Comparison of ENCODE assay signal across 1 cellular context in genomic region chr6:2124260-2124709, GRCh38.
TF ChIP-seq lines count a peak whose summit lies in the region.

No MANE protein-coding gene starts in this region.

TF ChIP-seq in HEK293, 187 proteins besides CTCF, POLR2A, EP300 and RAD21 (continued from another document and continues in another):
- TF ChIP-seq, protein P1, sequence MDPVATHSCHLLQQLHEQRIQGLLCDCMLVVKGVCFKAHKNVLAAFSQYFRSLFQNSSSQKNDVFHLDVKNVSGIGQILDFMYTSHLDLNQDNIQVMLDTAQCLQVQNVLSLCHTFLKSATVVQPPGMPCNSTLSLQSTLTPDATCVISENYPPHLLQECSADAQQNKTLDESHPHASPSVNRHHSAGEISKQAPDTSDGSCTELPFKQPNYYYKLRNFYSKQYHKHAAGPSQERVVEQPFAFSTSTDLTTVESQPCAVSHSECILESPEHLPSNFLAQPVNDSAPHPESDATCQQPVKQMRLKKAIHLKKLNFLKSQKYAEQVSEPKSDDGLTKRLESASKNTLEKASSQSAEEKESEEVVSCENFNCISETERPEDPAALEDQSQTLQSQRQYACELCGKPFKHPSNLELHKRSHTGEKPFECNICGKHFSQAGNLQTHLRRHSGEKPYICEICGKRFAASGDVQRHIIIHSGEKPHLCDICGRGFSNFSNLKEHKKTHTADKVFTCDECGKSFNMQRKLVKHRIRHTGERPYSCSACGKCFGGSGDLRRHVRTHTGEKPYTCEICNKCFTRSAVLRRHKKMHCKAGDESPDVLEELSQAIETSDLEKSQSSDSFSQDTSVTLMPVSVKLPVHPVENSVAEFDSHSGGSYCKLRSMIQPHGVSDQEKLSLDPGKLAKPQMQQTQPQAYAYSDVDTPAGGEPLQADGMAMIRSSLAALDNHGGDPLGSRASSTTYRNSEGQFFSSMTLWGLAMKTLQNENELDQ (tag by site-specific recombination; IDR thresholded peaks at IDR 0.05; ENCODE audit: low read depth) = no peak
- TF ChIP-seq ZNF600 (tag by site-specific recombination; IDR thresholded peaks at IDR 0.05) = peak; percentile 90
- TF ChIP-seq, protein P2, sequence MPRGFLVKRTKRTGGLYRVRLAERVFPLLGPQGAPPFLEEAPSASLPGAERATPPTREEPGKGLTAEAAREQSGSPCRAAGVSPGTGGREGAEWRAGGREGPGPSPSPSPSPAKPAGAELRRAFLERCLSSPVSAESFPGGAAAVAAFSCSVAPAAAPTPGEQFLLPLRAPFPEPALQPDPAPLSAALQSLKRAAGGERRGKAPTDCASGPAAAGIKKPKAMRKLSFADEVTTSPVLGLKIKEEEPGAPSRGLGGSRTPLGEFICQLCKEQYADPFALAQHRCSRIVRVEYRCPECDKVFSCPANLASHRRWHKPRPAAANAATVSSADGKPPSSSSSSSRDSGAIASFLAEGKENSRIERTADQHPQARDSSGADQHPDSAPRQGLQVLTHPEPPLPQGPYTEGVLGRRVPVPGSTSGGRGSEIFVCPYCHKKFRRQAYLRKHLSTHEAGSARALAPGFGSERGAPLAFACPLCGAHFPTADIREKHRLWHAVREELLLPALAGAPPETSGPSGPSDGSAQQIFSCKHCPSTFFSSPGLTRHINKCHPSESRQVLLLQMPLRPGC (tag by site-specific recombination; IDR thresholded peaks at IDR 0.05) = 0 out of 2 replicates have a peak, but pooled peaks have one; percentile 42
- TF ChIP-seq ZNF37A (tag by site-specific recombination; IDR thresholded peaks at IDR 0.05) = no peak
- no peak for TF ChIP-seq ZNF266 (tag by site-specific recombination; IDR thresholded peaks at IDR 0.05; ENCODE audit: low read depth)
- TF ChIP-seq ZNF292 (tag by site-specific recombination; IDR thresholded peaks at IDR 0.05; ENCODE audit: borderline replicate concordance, low read depth) = no peak
- TF ChIP-seq KLF1 (tag by site-specific recombination; IDR thresholded peaks at IDR 0.05) = no peak
- TF ChIP-seq ZBTB48 (tag by site-specific recombination; IDR thresholded peaks at IDR 0.05) = no peak
- TF ChIP-seq ZNF830 (tag by site-specific recombination; IDR thresholded peaks at IDR 0.05; ENCODE audit: low read depth) = no peak
- TF ChIP-seq, protein P3, sequence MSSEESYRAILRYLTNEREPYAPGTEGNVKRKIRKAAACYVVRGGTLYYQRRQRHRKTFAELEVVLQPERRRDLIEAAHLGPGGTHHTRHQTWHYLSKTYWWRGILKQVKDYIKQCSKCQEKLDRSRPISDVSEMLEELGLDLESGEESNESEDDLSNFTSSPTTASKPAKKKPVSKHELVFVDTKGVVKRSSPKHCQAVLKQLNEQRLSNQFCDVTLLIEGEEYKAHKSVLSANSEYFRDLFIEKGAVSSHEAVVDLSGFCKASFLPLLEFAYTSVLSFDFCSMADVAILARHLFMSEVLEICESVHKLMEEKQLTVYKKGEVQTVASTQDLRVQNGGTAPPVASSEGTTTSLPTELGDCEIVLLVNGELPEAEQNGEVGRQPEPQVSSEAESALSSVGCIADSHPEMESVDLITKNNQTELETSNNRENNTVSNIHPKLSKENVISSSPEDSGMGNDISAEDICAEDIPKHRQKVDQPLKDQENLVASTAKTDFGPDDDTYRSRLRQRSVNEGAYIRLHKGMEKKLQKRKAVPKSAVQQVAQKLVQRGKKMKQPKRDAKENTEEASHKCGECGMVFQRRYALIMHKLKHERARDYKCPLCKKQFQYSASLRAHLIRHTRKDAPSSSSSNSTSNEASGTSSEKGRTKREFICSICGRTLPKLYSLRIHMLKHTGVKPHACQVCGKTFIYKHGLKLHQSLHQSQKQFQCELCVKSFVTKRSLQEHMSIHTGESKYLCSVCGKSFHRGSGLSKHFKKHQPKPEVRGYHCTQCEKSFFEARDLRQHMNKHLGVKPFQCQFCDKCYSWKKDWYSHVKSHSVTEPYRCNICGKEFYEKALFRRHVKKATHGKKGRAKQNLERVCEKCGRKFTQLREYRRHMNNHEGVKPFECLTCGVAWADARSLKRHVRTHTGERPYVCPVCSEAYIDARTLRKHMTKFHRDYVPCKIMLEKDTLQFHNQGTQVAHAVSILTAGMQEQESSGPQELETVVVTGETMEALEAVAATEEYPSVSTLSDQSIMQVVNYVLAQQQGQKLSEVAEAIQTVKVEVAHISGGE (tag by site-specific recombination; conservative IDR thresholded peaks at IDR 0.05; ENCODE audit: low read depth) = no peak
- no peak for TF ChIP-seq SALL2 (tag by site-specific recombination; IDR thresholded peaks at IDR 0.05; ENCODE audit: borderline replicate concordance)
- no peak for TF ChIP-seq ZNF624 (tag by site-specific recombination; IDR thresholded peaks at IDR 0.05)
- peak; percentile 13; the same call in 1 of the 2 replicates for TF ChIP-seq ZBTB8A (tag by site-specific recombination; IDR thresholded peaks at IDR 0.05)
- TF ChIP-seq GLIS1 (tag by site-specific recombination; IDR thresholded peaks at IDR 0.05) = no peak
- TF ChIP-seq ZNF530 (tag by site-specific recombination; IDR thresholded peaks at IDR 0.05; ENCODE audit: low read depth) = no peak
- TF ChIP-seq ZNF510 (tag by site-specific recombination; IDR thresholded peaks at IDR 0.05; ENCODE audit: insufficient replicate concordance) = no peak
- TF ChIP-seq, protein P4, sequence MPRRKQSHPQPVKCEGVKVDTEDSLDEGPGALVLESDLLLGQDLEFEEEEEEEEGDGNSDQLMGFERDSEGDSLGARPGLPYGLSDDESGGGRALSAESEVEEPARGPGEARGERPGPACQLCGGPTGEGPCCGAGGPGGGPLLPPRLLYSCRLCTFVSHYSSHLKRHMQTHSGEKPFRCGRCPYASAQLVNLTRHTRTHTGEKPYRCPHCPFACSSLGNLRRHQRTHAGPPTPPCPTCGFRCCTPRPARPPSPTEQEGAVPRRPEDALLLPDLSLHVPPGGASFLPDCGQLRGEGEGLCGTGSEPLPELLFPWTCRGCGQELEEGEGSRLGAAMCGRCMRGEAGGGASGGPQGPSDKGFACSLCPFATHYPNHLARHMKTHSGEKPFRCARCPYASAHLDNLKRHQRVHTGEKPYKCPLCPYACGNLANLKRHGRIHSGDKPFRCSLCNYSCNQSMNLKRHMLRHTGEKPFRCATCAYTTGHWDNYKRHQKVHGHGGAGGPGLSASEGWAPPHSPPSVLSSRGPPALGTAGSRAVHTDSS (tag by site-specific recombination; IDR thresholded peaks at IDR 0.05) = no peak
- TF ChIP-seq ZSCAN23 (tag by site-specific recombination; IDR thresholded peaks at IDR 0.05) = no peak
- no peak for TF ChIP-seq ZNF658 (tag by site-specific recombination; IDR thresholded peaks at IDR 0.05)
- TF ChIP-seq ZSCAN16 (tag by site-specific recombination; IDR thresholded peaks at IDR 0.05) = no peak
- 0 out of 2 replicates have a peak, but pooled peaks have one; percentile 16 for TF ChIP-seq ZNF341 (tag by site-specific recombination; IDR thresholded peaks at IDR 0.05; ENCODE audit: low read depth)
- TF ChIP-seq ZNF394 (tag by site-specific recombination; IDR thresholded peaks at IDR 0.05; ENCODE audit: borderline replicate concordance) = no peak
- TF ChIP-seq, protein P5, sequence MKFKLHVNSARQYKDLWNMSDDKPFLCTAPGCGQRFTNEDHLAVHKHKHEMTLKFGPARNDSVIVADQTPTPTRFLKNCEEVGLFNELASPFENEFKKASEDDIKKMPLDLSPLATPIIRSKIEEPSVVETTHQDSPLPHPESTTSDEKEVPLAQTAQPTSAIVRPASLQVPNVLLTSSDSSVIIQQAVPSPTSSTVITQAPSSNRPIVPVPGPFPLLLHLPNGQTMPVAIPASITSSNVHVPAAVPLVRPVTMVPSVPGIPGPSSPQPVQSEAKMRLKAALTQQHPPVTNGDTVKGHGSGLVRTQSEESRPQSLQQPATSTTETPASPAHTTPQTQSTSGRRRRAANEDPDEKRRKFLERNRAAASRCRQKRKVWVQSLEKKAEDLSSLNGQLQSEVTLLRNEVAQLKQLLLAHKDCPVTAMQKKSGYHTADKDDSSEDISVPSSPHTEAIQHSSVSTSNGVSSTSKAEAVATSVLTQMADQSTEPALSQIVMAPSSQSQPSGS (tag by site-specific recombination; IDR thresholded peaks at IDR 0.05; ENCODE audit: low read depth) = peak; percentile 97
- no peak for TF ChIP-seq ZNF837 (tag by site-specific recombination; IDR thresholded peaks at IDR 0.05)
- no peak for TF ChIP-seq PRDM4 (tag by site-specific recombination; IDR thresholded peaks at IDR 0.05)
- no peak for TF ChIP-seq ZNF529 (tag by site-specific recombination; IDR thresholded peaks at IDR 0.05; ENCODE audit: insufficient replicate concordance)
- TF ChIP-seq ZNF560 (tag by site-specific recombination; IDR thresholded peaks at IDR 0.05; ENCODE audit: borderline replicate concordance) = no peak
- TF ChIP-seq ZNF768 (tag by site-specific recombination; IDR thresholded peaks at IDR 0.05) = no peak
- TF ChIP-seq HOXC10 (CRISPR knock-in tag; IDR thresholded peaks at IDR 0.05) = no peak
- no peak for TF ChIP-seq ZNF184 (tag by site-specific recombination; IDR thresholded peaks at IDR 0.05)
- no peak for TF ChIP-seq ZNF148 (tag by site-specific recombination; IDR thresholded peaks at IDR 0.05; ENCODE audit: borderline replicate concordance)
- TF ChIP-seq SETDB1 (IDR thresholded peaks at IDR 0.05; ENCODE audit: insufficient read length, low read length) = no peak
- no peak for TF ChIP-seq ZNF211 (tag by site-specific recombination; IDR thresholded peaks at IDR 0.05; ENCODE audit: low read depth)
- no peak for TF ChIP-seq SP2 (tag by site-specific recombination; IDR thresholded peaks at IDR 0.05)
- TF ChIP-seq, protein P6, sequence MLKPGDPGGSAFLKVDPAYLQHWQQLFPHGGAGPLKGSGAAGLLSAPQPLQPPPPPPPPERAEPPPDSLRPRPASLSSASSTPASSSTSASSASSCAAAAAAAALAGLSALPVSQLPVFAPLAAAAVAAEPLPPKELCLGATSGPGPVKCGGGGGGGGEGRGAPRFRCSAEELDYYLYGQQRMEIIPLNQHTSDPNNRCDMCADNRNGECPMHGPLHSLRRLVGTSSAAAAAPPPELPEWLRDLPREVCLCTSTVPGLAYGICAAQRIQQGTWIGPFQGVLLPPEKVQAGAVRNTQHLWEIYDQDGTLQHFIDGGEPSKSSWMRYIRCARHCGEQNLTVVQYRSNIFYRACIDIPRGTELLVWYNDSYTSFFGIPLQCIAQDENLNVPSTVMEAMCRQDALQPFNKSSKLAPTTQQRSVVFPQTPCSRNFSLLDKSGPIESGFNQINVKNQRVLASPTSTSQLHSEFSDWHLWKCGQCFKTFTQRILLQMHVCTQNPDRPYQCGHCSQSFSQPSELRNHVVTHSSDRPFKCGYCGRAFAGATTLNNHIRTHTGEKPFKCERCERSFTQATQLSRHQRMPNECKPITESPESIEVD (tag by site-specific recombination; IDR thresholded peaks at IDR 0.05) = peak; percentile 83
- TF ChIP-seq ZBTB26 (tag by site-specific recombination; optimal IDR thresholded peaks at IDR 0.05) = no peak
- TF ChIP-seq REPIN1 (tag by site-specific recombination; IDR thresholded peaks at IDR 0.05; ENCODE audit: low read depth) = no peak
- no peak for TF ChIP-seq ZNF548 (tag by site-specific recombination; IDR thresholded peaks at IDR 0.05)
- TF ChIP-seq ZNF561 (tag by site-specific recombination; IDR thresholded peaks at IDR 0.05; ENCODE audit: borderline replicate concordance) = 0 out of 2 replicates have a peak, but pooled peaks have one; percentile 15
- no peak for TF ChIP-seq ZBTB44 (tag by site-specific recombination; IDR thresholded peaks at IDR 0.05)
- TF ChIP-seq ZNF121 (tag by site-specific recombination; IDR thresholded peaks at IDR 0.05) = no peak
- TF ChIP-seq ZBTB1 (tag by site-specific recombination; IDR thresholded peaks at IDR 0.05) = no peak
